23 cellular contexts compared by ENCODE assay signal in genomic region chr6:55919909-55920308, GRCh38. TPM values are rescaled to one million over a fixed set of nuclear protein-coding genes. Genes with fewer than 3 reads are reported as not detected.
"Had no signal": no experiment of that assay in that cellular context is flagged by ENCODE, and none has a peak within 500 bp of the region (broad histone marks: within the 10 kb centered on the region; RNA-seq: fewer than 3 reads in every experiment).

No MANE protein-coding gene starts in this region.

- H3K4me1 Mint-ChIP-seq: immature natural killer cell, memory B cell, mesothelial cell of epicardium, natural killer cell, neural crest cell had no signal

- H3K36me3 ChIP-seq: esophagus squamous epithelium, left ventricle myocardium inferior, lower lobe of right lung, ovary, right atrium auricular region, uterus had no signal

- H3K27ac ChIP-seq: dorsolateral prefrontal cortex, esophagus squamous epithelium, left ventricle myocardium inferior, lower lobe of right lung, ovary, right atrium auricular region, uterus had no signal

- ATAC-seq: left cardiac atrium, lower lobe of right lung, natural killer cell had no signal

- H3K4me3 ChIP-seq: dorsolateral prefrontal cortex, esophagus squamous epithelium, left ventricle myocardium inferior, lower lobe of right lung, ovary, right atrium auricular region, smooth muscle cell, uterus had no signal

- H3K36me3 Mint-ChIP-seq: immature natural killer cell, memory B cell, mesothelial cell of epicardium, natural killer cell, type B pancreatic cell had no signal

- H3K4me3 Mint-ChIP-seq: immature natural killer cell, memory B cell, mesothelial cell of epicardium, natural killer cell, neural crest cell, type B pancreatic cell had no signal

- H3K27ac Mint-ChIP-seq: immature natural killer cell, memory B cell, mesothelial cell of epicardium, natural killer cell, type B pancreatic cell had no signal

- FAIRE-seq: kidney had no signal

- H3K27me3 ChIP-seq: dorsolateral prefrontal cortex, esophagus squamous epithelium, ovary, right atrium auricular region, uterus had no signal

- H3K4me1 ChIP-seq: esophagus squamous epithelium, left ventricle myocardium inferior, lower lobe of right lung, right atrium auricular region, uterus had no signal

- H3K27me3 Mint-ChIP-seq: memory B cell, type B pancreatic cell had no signal

- H3K9me3 ChIP-seq: esophagus squamous epithelium, lower lobe of right lung, ovary, right atrium auricular region, uterus had no signal

- DNase-seq: cortex of kidney; dorsolateral prefrontal cortex; effector CD8-positive, alpha-beta T cell; esophagus squamous epithelium; foreskin fibroblast; immature natural killer cell; kidney; left cardiac atrium; left ventricle myocardium inferior; lower lobe of right lung; natural killer cell; nucleus accumbens; ovary; stimulated activated CD4-positive, alpha-beta T cell treated with anti-CD3 and anti-CD28 coated beads, Interleukin-2, amount 100 ng/mL, for 48 hours; stimulated activated naive CD4-positive, alpha-beta T cell treated with Interleukin-2 at 50 U/mL for 16 hours; uterus had no signal

- H3K9me3 Mint-ChIP-seq: neural crest cell had no signal

RNA-seq across cellular contexts. Expression of gene BMP5, which starts 44.5 kb away (rescaled TPM):
- total RNA-seq: myocyte, natural killer cell, ovary had no signal
